Comparison of ENCODE assay signal across 27 cellular contexts in the genomic region with DNA sequence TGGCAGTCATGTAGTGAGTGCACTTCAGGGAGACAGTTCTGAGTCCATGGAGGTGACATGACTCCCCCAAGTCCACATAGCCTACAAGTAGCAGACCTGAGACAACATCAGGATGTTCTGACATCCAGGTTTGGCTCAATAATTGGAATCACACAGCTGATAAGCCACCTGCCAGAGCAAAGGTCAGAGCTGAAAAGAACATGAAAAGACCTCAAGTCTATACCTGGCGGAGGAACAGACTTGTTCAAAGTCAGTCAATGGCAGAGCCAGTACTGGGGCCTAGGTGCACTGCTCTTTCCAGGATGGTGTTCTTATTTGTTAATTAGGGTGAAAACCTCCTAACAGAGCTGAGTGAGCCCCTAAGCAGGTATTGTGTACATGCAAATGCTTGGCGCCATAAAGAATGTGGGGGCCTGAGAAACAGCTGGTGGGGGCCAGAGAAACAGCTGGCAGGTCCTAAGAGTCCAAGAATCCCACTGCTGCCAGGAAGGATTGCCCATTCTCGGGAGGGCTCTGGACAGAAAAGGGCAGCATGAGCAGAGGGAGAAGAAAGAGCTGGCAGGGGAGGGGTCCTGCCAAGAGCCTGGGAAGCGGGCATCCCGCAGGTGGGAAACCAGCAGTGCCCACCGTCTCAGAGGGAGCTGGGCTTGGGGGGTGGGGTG. TPM values are rescaled to one million over a fixed set of nuclear protein-coding genes. Genes with fewer than 3 reads are reported as not detected.
DNase-seq lines count a peak whose midpoint lies in the region; ATAC-seq, FAIRE-seq and TF ChIP-seq lines count a peak whose summit lies in the region.
"Had no signal": no experiment of that assay in that cellular context is flagged by ENCODE, and none has a peak within 500 bp of the region (broad histone marks: within the 10 kb centered on the region; RNA-seq: fewer than 3 reads in every experiment).

No MANE protein-coding gene starts in this region.

- peak overlapping the region; percentile 55 for H3K4me2 ChIP-seq in GM23338
- H3K4me2 ChIP-seq in H1 (ENCODE audit: insufficient read depth in 1 of 2, low read depth in 2 of 2, low read length in 2 of 2): peak overlapping the region; percentile 70; a peak in 3 of 4 replicates
- H3K4me2 ChIP-seq: BLaER1, PC-9 had no signal

- CTCF ChIA-PET in H1 (lab: Charles Lee; ENCODE audit: partially characterized antibody) (interaction anchor here (0.9 to 5.2 kb wide), 15 partner anchors 8 to 449 kb away, joined by 3 to 34 read pairs (median 7); partner anchors contain the start of gene RPL39L), GM10248 (lab: Yijun Ruan, JAX) (interaction anchor here (1.1 to 3.6 kb wide), 4 partner anchors 9 to 405 kb away, joined by 3 to 18 read pairs (median 6); no protein-coding TSS in a partner anchor)

- POLR2A ChIA-PET in H1 (lab: Charles Lee; ENCODE audit: partially characterized antibody) (interaction anchor here (0.9 to 2.4 kb wide), 7 partner anchors 9 to 396 kb away, joined by 3 to 6 read pairs (median 5); partner anchors contain the start of gene SST), GM10248 (lab: Yijun Ruan, JAX) (no interaction called here)

- H3K4me1 ChIP-seq in GM23338 (ENCODE audit: insufficient read depth) (peaks cover 25% of the 10 kb centered on the region), HUES64 (ENCODE audit: insufficient read depth, low read length) (peaks cover 24% of the 10 kb centered on the region), H1 (replicated peaks in 1 of 4; ENCODE audit: control insufficient read depth in 3 of 4, insufficient read depth in 4 of 4, low read length in 3 of 4) (peaks cover 7 to 20% (median 15%) of the 10 kb centered on the region in 4 experiments), right lobe of liver (peaks cover 0 to 53% (median 16%) of the 10 kb centered on the region in 4 donors), small intestine (ENCODE audit: control insufficient read depth in 2 of 2, insufficient read depth in 1 of 2, low read depth in 1 of 2, low read length in 1 of 2) (no peaks in the 10 kb centered on the region)
- H3K4me1 ChIP-seq: BLaER1, SJSA1 had no signal

- H3K36me3 ChIP-seq in GM23338 (ENCODE audit: insufficient read depth): no peaks in the 10 kb centered on the region
- no peaks in the 10 kb centered on the region for H3K36me3 ChIP-seq in HUES64 (ENCODE audit: insufficient read depth, low read length)
- H3K36me3 ChIP-seq in H1 (ENCODE audit: control insufficient read depth in 2 of 4, insufficient read depth in 4 of 4, low read length in 3 of 4): no peaks in the 10 kb centered on the region
- H3K36me3 ChIP-seq in right lobe of liver: peaks cover 0 to 16% (median 2%) of the 10 kb centered on the region in 4 donors
- H3K36me3 ChIP-seq in small intestine (ENCODE audit: control insufficient read depth in 2 of 2, insufficient read depth in 2 of 2, low read length in 2 of 2): no peaks in the 10 kb centered on the region
- H3K36me3 ChIP-seq: BLaER1, SJSA1 had no signal

- H3K27me3 ChIP-seq in GM23338 (ENCODE audit: insufficient read depth): no peaks in the 10 kb centered on the region
- no peaks in the 10 kb centered on the region for H3K27me3 ChIP-seq in HUES64 (ENCODE audit: insufficient read depth, low read length)
- no peaks in the 10 kb centered on the region for H3K27me3 ChIP-seq in H1 (replicated peaks in 1 of 4; ENCODE audit: control insufficient read depth in 3 of 4, extremely low read depth in 1 of 4, insufficient read depth in 3 of 4, low read length in 3 of 4)
- no peaks in the 10 kb centered on the region for H3K27me3 ChIP-seq in right lobe of liver
- H3K27me3 ChIP-seq in small intestine (ENCODE audit: control insufficient read depth in 2 of 2, insufficient read depth in 2 of 2, low read length in 2 of 2): no peaks in the 10 kb centered on the region
- H3K27me3 ChIP-seq: BLaER1, SJSA1 had no signal

- DNase-seq in GM23338 (ENCODE audit: low spot score) (peak; percentile 53), H1 (ENCODE audit: low read depth in 1 of 2, low spot score in 2 of 2) (peak in 1 of 2 experiments; percentile 59), right lobe of liver (no peak), GM10248 (ENCODE audit: extremely low spot score) (no peak), small intestine (no peak)
- DNase-seq: CD4-positive, CD25-positive, alpha-beta regulatory T cell; DMS153; DND-41; NCI-H1092; NCI-H1436; NCI-H187; NCI-H2081 treated with DMSO at 0.1 percent for 48 hours; NCI-H2171; NCI-H226; NCI-H510A; NCI-H774; PC-9; Right ventricle myocardium superior; T-cell had no signal

- H3K9me2 ChIP-seq in GM23338 (ENCODE audit: insufficient read depth): peaks cover 10% of the 10 kb centered on the region; the same call in 1 of the 2 replicates

- no peaks in the 10 kb centered on the region for H4K20me1 ChIP-seq in GM23338 (replicated peaks; ENCODE audit: insufficient read depth)
- H4K20me1 ChIP-seq in H1 (replicated peaks in 1 of 2; ENCODE audit: control insufficient read depth in 1 of 2, insufficient read depth in 2 of 2, low read length in 2 of 2): no peaks in the 10 kb centered on the region
- H4K20me1 ChIP-seq: BLaER1 had no signal

- H2BK120ac ChIP-seq in H1 (replicated peaks; ENCODE audit: low read depth, low read length): peak overlapping the region; percentile 58

- TF ChIP-seq CTCF in GM23338 (conservative IDR thresholded peaks at IDR 0.05; ENCODE audit: low read depth in 2 of 2) (no peak), H1 (IDR thresholded peaks at IDR 0.05; ENCODE audit: control extremely low read depth in 1 of 3, insufficient read depth in 1 of 3, low read depth in 1 of 3, low read length in 3 of 3) (no peak), right lobe of liver (IDR thresholded peaks at IDR 0.05) (no peak), GM10248 (IDR thresholded peaks at IDR 0.05; ENCODE audit: control extremely low read depth, extremely low read depth, low read depth, missing control alignments) (no peak)

- intact Hi-C loops in right lobe of liver (cut with DNase I): no loop called here

- ATAC-seq in GM23338 (peak; percentile 64), right lobe of liver (peak; percentile 9 to 46 (median 32)), GM21423 (IDR thresholded peaks at IDR 0.05; ENCODE audit: unreplicated experiment) (no peak), HG03135 (IDR thresholded peaks at IDR 0.05; ENCODE audit: unreplicated experiment) (no peak)
- ATAC-seq: T-cell had no signal

- TF ChIP-seq POLR2A in H1 (IDR thresholded peaks at IDR 0.05; ENCODE audit: control extremely low read depth in 1 of 2, low read depth in 2 of 2, low read length in 2 of 2): no peak
- no peak for TF ChIP-seq POLR2A in right lobe of liver (IDR thresholded peaks at IDR 0.05)

- peak overlapping the region; percentile 46 for H3K4ac ChIP-seq in H1 (replicated peaks; ENCODE audit: insufficient read length, low read depth, low read length)

- no peak for FAIRE-seq in H1 (lab: Jason Lieb, UNC)
- FAIRE-seq in small intestine (lab: Jason Lieb, UNC): no peak
- FAIRE-seq: A204.1, H54 had no signal

- peak overlapping the region; percentile 32 for H4K5ac ChIP-seq in H1 (ENCODE audit: insufficient read length, low read depth, low read length)

- H2AK5ac ChIP-seq in H1 (ENCODE audit: low read depth, low read length): peak overlapping the region; percentile 92

- H3K23ac ChIP-seq in H1 (ENCODE audit: insufficient read length): no peak overlapping the region

- H2AFZ ChIP-seq in GM23338: no peak overlapping the region
- H2AFZ ChIP-seq in H1 (ENCODE audit: low read length): no peak overlapping the region
- H2AFZ ChIP-seq: PC-9 had no signal

- peak overlapping the region; percentile 92 for H2BK20ac ChIP-seq in H1 (ENCODE audit: low read length)

- TF ChIP-seq RAD21 in H1 (IDR thresholded peaks at IDR 0.05 in 1 of 2, conservative IDR thresholded peaks at IDR 0.05 in 1 of 2; ENCODE audit: low read depth in 2 of 2, low read length in 2 of 2): no peak

- H2BK12ac ChIP-seq in H1 (ENCODE audit: low read depth, low read length): peak overlapping the region; percentile 97

- peak overlapping the region; percentile 84; the same call in 1 of the 2 replicates for H2BK15ac ChIP-seq in H1 (ENCODE audit: low read length)

- no peaks in the 10 kb centered on the region for H3K79me2 ChIP-seq in GM23338 (replicated peaks; ENCODE audit: insufficient read depth)
- no peaks in the 10 kb centered on the region for H3K79me2 ChIP-seq in H1 (ENCODE audit: control insufficient read depth in 1 of 2, insufficient read depth in 2 of 2, low read length in 2 of 2)

- H3K9ac ChIP-seq in HUES64 (ENCODE audit: low read depth, low read length) (no peak overlapping the region), H1 (replicated peaks in 1 of 4; ENCODE audit: extremely low read depth in 1 of 4, low read depth in 3 of 4, low read length in 3 of 4) (no peak overlapping the region)
- H3K9ac ChIP-seq: BLaER1 had no signal

- peak overlapping the region; percentile 93; the same call in 1 of the 2 replicates for H2BK5ac ChIP-seq in H1 (ENCODE audit: low read depth, low read length)

- H3K27ac ChIP-seq in GM23338 (ENCODE audit: low read depth) (peak overlapping the region; percentile 76), HUES64 (ENCODE audit: low read depth, low read length) (peak overlapping the region; percentile 55; the same call in 1 of the 2 replicates), H1 (ENCODE audit: low read depth, low read length) (no peak overlapping the region), right lobe of liver (peak overlapping the region in 2 of 3 donors; percentile 40 to 87), small intestine (ENCODE audit: low read depth in 1 of 2, low read length in 1 of 2) (no peak overlapping the region)
- H3K27ac ChIP-seq: BLaER1, PC-9, SJSA1 had no signal

- H3K36me3 Mint-ChIP-seq in GM23338 (ENCODE audit: low read depth): peaks cover 11% of the 10 kb centered on the region
- H3K36me3 Mint-ChIP-seq: CD4-positive, CD25-positive, alpha-beta regulatory T cell; T-cell had no signal

- H3K4me3 ChIP-seq in GM23338 (no peak overlapping the region), HUES64 (ENCODE audit: low read length) (no peak overlapping the region), H1 (ENCODE audit: extremely low read depth in 1 of 4, insufficient read depth in 2 of 4, low read depth in 3 of 4, low read length in 4 of 4) (no peak overlapping the region; a peak in 1 of 8 replicates), right lobe of liver (no peak overlapping the region), small intestine (ENCODE audit: low read depth in 1 of 2, low read length in 2 of 2) (no peak overlapping the region)
- H3K4me3 ChIP-seq: BLaER1, PC-9, SJSA1 had no signal

- H4K8ac ChIP-seq in H1 (ENCODE audit: extremely low read depth, insufficient read depth, low read length): no peak overlapping the region

- no peaks in the 10 kb centered on the region for H3K79me1 ChIP-seq in H1 (ENCODE audit: low read depth, low read length)

- peaks cover 11% of the 10 kb centered on the region for H3K9me3 Mint-ChIP-seq in GM23338

- H3K4me3 Mint-ChIP-seq in GM23338: peak overlapping the region; percentile 14; the same call in 1 of the 3 replicates
- H3K4me3 Mint-ChIP-seq: CD4-positive, CD25-positive, alpha-beta regulatory T cell; T-cell had no signal

- no peak overlapping the region for H3K56ac ChIP-seq in H1 (replicated peaks; ENCODE audit: insufficient read length, low read depth, low read length)

- WGBS in HUES64: 32% methylated on average over 6 of the region's 6 CpGs
- WGBS in H1 (ENCODE audit: extremely low coverage in 1 of 2, insufficient coverage in 1 of 2, insufficient read length in 1 of 2, insufficient replicate concordance in 2 of 2, low coverage in 1 of 2, low lambda C conversion rate in 2 of 2, missing lambda C conversion rate in 1 of 2), 2 experiments: 28% methylated on average over 6 of the region's 6 CpGs; no CpG with 5 or more reads in 1 of the 2 experiments
- 60% methylated on average over 4 of the region's 6 CpGs for WGBS in right lobe of liver (ENCODE audit: insufficient coverage, low coverage, low lambda C conversion rate, missing lambda C conversion rate)
- WGBS in small intestine, 3 donors: 78 to 87% (median 82%) methylated on average over 6 of the region's 6 CpGs

- peak overlapping the region; percentile 66 for H3K27ac Mint-ChIP-seq in GM23338
- H3K27ac Mint-ChIP-seq: CD4-positive, CD25-positive, alpha-beta regulatory T cell; T-cell had no signal

- peaks cover 5% of the 10 kb centered on the region for H3K27me3 Mint-ChIP-seq in GM23338 (ENCODE audit: insufficient read depth, low read depth, poor library complexity)

- H3K9me3 ChIP-seq in HUES64 (ENCODE audit: insufficient read depth, low read depth, low read length): peaks cover 6% of the 10 kb centered on the region; the same call in 1 of the 2 replicates
- H3K9me3 ChIP-seq in H1 (ENCODE audit: insufficient read depth in 2 of 2, low read depth in 1 of 2, low read length in 1 of 2): peaks cover 2% of the 10 kb centered on the region in 2 experiments; a peak in 2 of 4 replicates
- no peaks in the 10 kb centered on the region for H3K9me3 ChIP-seq in right lobe of liver
- no peaks in the 10 kb centered on the region for H3K9me3 ChIP-seq in small intestine (ENCODE audit: control insufficient read depth, low read depth)

- no peak for TF ChIP-seq EP300 in H1 (IDR thresholded peaks at IDR 0.05; ENCODE audit: borderline replicate concordance in 1 of 2, low read depth in 2 of 2, low read length in 2 of 2)

- H3K18ac ChIP-seq in H1 (ENCODE audit: extremely low read depth, low read length): peak overlapping the region; percentile 82

- no peak overlapping the region for H3K14ac ChIP-seq in H1 (ENCODE audit: insufficient read length)

- peaks cover 34% of the 10 kb centered on the region for H3K4me1 Mint-ChIP-seq in GM23338
- H3K4me1 Mint-ChIP-seq: CD4-positive, CD25-positive, alpha-beta regulatory T cell; T-cell had no signal

- no peaks in the 10 kb centered on the region for H3K23me2 ChIP-seq in H1 (ENCODE audit: low read depth, low read length)

- H4K91ac ChIP-seq in H1 (replicated peaks; ENCODE audit: insufficient read length, low read length): peak overlapping the region; percentile 94

- H3F3A ChIP-seq in GM23338 (replicated peaks; ENCODE audit: low read depth): peaks cover 3% of the 10 kb centered on the region; the same call in 1 of the 2 replicates

RNA-seq across cellular contexts. Expression of gene MASP1, which starts 17.1 kb away (rescaled TPM):
- total RNA-seq in GM23338 (2014; rRNA removed; shearing (Covaris generic)): 1.6 and 5.9 TPM in 2 replicates
- polyA plus RNA-seq in GM23338 (2016; fragmentation: Nextera tagmentation; extraction: Ambion mirVana) (1.4 and 3.0 TPM in 2 replicates), H1 (2011; rRNA removed) (3.5 and 5.8 TPM in 2 replicates), small intestine (1 to 10 TPM in 1 of 3 donors, under 1 TPM in 1, not detected in 1; 0.70 to 1.6 TPM)
- 1.7 TPM for polyA plus RNA-seq in HUES64 (2013, experiment 1 of 2)
- polyA plus RNA-seq in HUES64 (2013, experiment 2 of 2): 1.8 TPM
- total RNA-seq in H1 (2021; fragmentation: NEBNext Ultra II Directional; extraction: Animal tissue kit (Norgen Biotek cat#: 25700)): 2.7 and 3.2 TPM in 2 replicates
- 4.7 TPM for polyA plus RNA-seq in H1 (2011; cell fraction: cytosol; rRNA removed)
- polyA plus RNA-seq in H1 (2011; cell fraction: nucleus; rRNA removed): 4.2 TPM
- polyA plus RNA-seq in H1 (2012, experiment 1 of 2): 1.6 to 2.8 TPM (median 1.8 TPM) in 4 replicates
- 1.0 TPM for polyA plus RNA-seq in H1 (2012, experiment 2 of 2)
- polyA plus RNA-seq in H1 (2013, experiment 1 of 2): 3.5 TPM
- 3.8 TPM for polyA plus RNA-seq in H1 (2013, experiment 2 of 2)
- 8.3 and 8.4 TPM in 2 replicates for polyA minus RNA-seq in H1 (2011; rRNA and poly(A)+ RNA removed)
- 3.3 TPM for polyA minus RNA-seq in H1 (2011; cell fraction: cytosol; rRNA and poly(A)+ RNA removed)
- polyA minus RNA-seq in H1 (2011; cell fraction: nucleus; rRNA and poly(A)+ RNA removed): 5.1 TPM
- 100 to 1,000 TPM in 5 of 6 experiments, 10 to 100 TPM in 1; 84.6 to 146 (median 114) TPM for total RNA-seq in right lobe of liver
- total RNA-seq: CD4-positive, CD25-positive, alpha-beta regulatory T cell; PC-9; RPMI7951 had no signal
- polyA plus RNA-seq: CD4-positive, CD25-positive, alpha-beta regulatory T cell had no signal

Comparison
In these comparisons a context has a peak if more than half of its experiments do, and no peak if none do; other contexts are left out.
1. ATAC-seq: peak in GM23338 (single experiment) and right lobe of liver (4 of 4); none in GM21423 (single experiment) and HG03135 (single experiment).
2. H3K27ac ChIP-seq: peak in GM23338 (single experiment), HUES64 (single experiment) and right lobe of liver (2 of 3); none in H1 (single experiment) and small intestine (0 of 2).
3. RNA of gene MASP1, which starts 17.1 kb away (total RNA-seq): 84.6 to 146 TPM in right lobe of liver; 2.7 to 3.2 TPM in H1 and 1.6 to 5.9 TPM in GM23338; every median in the first group is over 10 times any median in the second.